In genomic region chr1:23210351-23210785, GRCh38 we compare ENCODE assay signal across 14 cellular contexts. TPM values are rescaled to one million over a fixed set of nuclear protein-coding genes. Genes with fewer than 3 reads are reported as not detected.
A peak's percentile ranks its signal among the peaks of the same experiment; 100 is the strongest.
DNase-seq lines count a peak whose midpoint lies in the region; ATAC-seq and TF ChIP-seq lines count a peak whose summit lies in the region.
"Had no signal": no experiment of that assay in that cellular context is flagged by ENCODE, and none has a peak within 500 bp of the region (broad histone marks: within the 10 kb centered on the region; RNA-seq: fewer than 3 reads in every experiment).

No MANE protein-coding gene starts in this region.

- BruUV-seq in PC-3 (replicated peaks; lab: Mats Ljungman, UMichigan): no TSS peak

- H3K4me3 ChIP-seq in GM23248: no peak overlapping the region
- H3K4me3 ChIP-seq in PC-3 (ENCODE audit: low read length): no peak overlapping the region
- H3K4me3 ChIP-seq in epithelial cell of proximal tubule (ENCODE audit: low read depth, low read length): no peak overlapping the region

- H3K9me2 ChIP-seq in GM23248 (ENCODE audit: insufficient read depth) (no peaks in the 10 kb centered on the region), PC-3 (replicated peaks; ENCODE audit: low read length) (no peaks in the 10 kb centered on the region)

- H3K9ac ChIP-seq in GM23248 (no peak overlapping the region), PC-3 (ENCODE audit: low read length) (no peak overlapping the region)

- no peaks in the 10 kb centered on the region for H3K4me1 Mint-ChIP-seq in activated T-helper 2 cell treated with anti-CD3 and anti-CD28 coated beads, Interferon-gamma antibody, Interleukin-2, Interleukin-4, amounts not matched to agents 10 μg/mL and 5 μg/mL and 100 μg/mL, durations not matched to agents 14 hours and 24 hours and 36 hours (ENCODE audit: low read depth)
- H3K4me1 Mint-ChIP-seq in activated CD4-positive, alpha-beta T cell treated with anti-CD3 and anti-CD28 coated beads, Interleukin-2, amount 10 ng/mL, durations not matched to agents 7 days and 5 days: no peaks in the 10 kb centered on the region
- H3K4me1 Mint-ChIP-seq: IgD-negative memory B cell had no signal

- no peaks in the 10 kb centered on the region for H3K4me1 ChIP-seq in GM23248 (ENCODE audit: insufficient read depth)
- peaks cover 23% of the 10 kb centered on the region for H3K4me1 ChIP-seq in PC-3 (ENCODE audit: insufficient read depth, low read length)

- H3K27me3 ChIP-seq in GM23248 (replicated peaks; ENCODE audit: insufficient read depth) (peaks cover 21% of the 10 kb centered on the region; the same call in 1 of the 2 replicates), PC-3 (ENCODE audit: low read length) (no peaks in the 10 kb centered on the region)

- H3F3A ChIP-seq in GM23248 (ENCODE audit: insufficient read depth): no peaks in the 10 kb centered on the region
- no peaks in the 10 kb centered on the region for H3F3A ChIP-seq in PC-3 (ENCODE audit: low read length, unreplicated experiment)

- TF ChIP-seq CTCF in PC-3 (conservative IDR thresholded peaks at IDR 0.05; ENCODE audit: low read depth, low read length) (peak; percentile 58; the same call in 1 of the 2 replicates), epithelial cell of proximal tubule (conservative IDR thresholded peaks at IDR 0.05; ENCODE audit: low read depth, low read length) (peak; percentile 20)

- in situ Hi-C loops in Caki2 (cut with HindIII; ENCODE audit: low pct_unique_long_range_greater_than_20kb, low sequenced_read_pairs) (no loop called here), GM23248 (cut with MboI) (no loop called here)

- H3K36me3 Mint-ChIP-seq in activated T-helper 2 cell treated with anti-CD3 and anti-CD28 coated beads, Interferon-gamma antibody, Interleukin-2, Interleukin-4, amounts not matched to agents 10 μg/mL and 5 μg/mL and 100 μg/mL, durations not matched to agents 14 hours and 24 hours and 36 hours (ENCODE audit: low read depth): no peaks in the 10 kb centered on the region
- no peaks in the 10 kb centered on the region for H3K36me3 Mint-ChIP-seq in activated CD4-positive, alpha-beta T cell treated with anti-CD3 and anti-CD28 coated beads, Interleukin-2, amount 10 ng/mL, durations not matched to agents 7 days and 5 days (ENCODE audit: low read depth)
- H3K36me3 Mint-ChIP-seq: CD4-positive, alpha-beta memory T cell; IgD-negative memory B cell had no signal

- H3K36me3 ChIP-seq in GM23248 (ENCODE audit: low read depth): no peaks in the 10 kb centered on the region
- no peaks in the 10 kb centered on the region for H3K36me3 ChIP-seq in PC-3 (ENCODE audit: low read depth, low read length)

- intact Hi-C loops in PC-3 (cut with micrococcal nuclease): no loop called here
- intact Hi-C loops in activated T-helper 2 cell treated with anti-CD3 and anti-CD28 coated beads, Interferon-gamma antibody, Interleukin-2, Interleukin-4, amounts not matched to agents 10 μg/mL and 5 μg/mL and 100 μg/mL, durations not matched to agents 14 hours and 24 hours and 36 hours (cut with micrococcal nuclease): no loop called here

- 31 to 32% methylated on average over 6 of the region's 6 CpGs for WGBS in GM23248 (ENCODE audit: low coverage in 1 of 2, low lambda C conversion rate in 2 of 2, missing lambda C conversion rate in 2 of 2), 2 experiments

- H3K9me3 ChIP-seq in GM23248 (ENCODE audit: low read depth) (no peaks in the 10 kb centered on the region), PC-3 (ENCODE audit: low read length) (no peaks in the 10 kb centered on the region)

- H3K4me2 ChIP-seq in GM23248 (ENCODE audit: unreplicated experiment) (no peak overlapping the region), PC-3 (ENCODE audit: low read length) (no peak overlapping the region)

- H3K27ac Mint-ChIP-seq in activated T-helper 2 cell treated with anti-CD3 and anti-CD28 coated beads, Interferon-gamma antibody, Interleukin-2, Interleukin-4, amounts not matched to agents 10 μg/mL and 5 μg/mL and 100 μg/mL, durations not matched to agents 14 hours and 24 hours and 36 hours: no peak overlapping the region
- no peak overlapping the region for H3K27ac Mint-ChIP-seq in activated CD4-positive, alpha-beta T cell treated with anti-CD3 and anti-CD28 coated beads, Interleukin-2, amount 10 ng/mL, durations not matched to agents 7 days and 5 days
- H3K27ac Mint-ChIP-seq: activated naive CD8-positive, alpha-beta T cell treated with anti-CD3 and anti-CD28 coated beads, Interleukin-2, amount 50 U/mL, for 24 hours; IgD-negative memory B cell had no signal

- CTCF ChIA-PET in PC-3 (lab: Charles Lee): no interaction called here
- CTCF ChIA-PET in activated CD4-positive, alpha-beta T cell treated with anti-CD3 and anti-CD28 coated beads, Interleukin-2, amount 10 ng/mL, durations not matched to agents 7 days and 5 days (lab: Charles Lee): interaction anchor here (1.9 kb wide), 1 partner anchor 26 kb away, joined by 4 read pairs; no protein-coding TSS in a partner anchor

- peak; percentile 66 for ATAC-seq in PC-3
- no peak for ATAC-seq in GM18858 (IDR thresholded peaks at IDR 0.05; ENCODE audit: unreplicated experiment)
- ATAC-seq: activated naive CD8-positive, alpha-beta T cell treated with anti-CD3 and anti-CD28 coated beads, Interleukin-2, amount 50 U/mL, for 24 hours had no signal

- POLR2A ChIA-PET in PC-3 (lab: Charles Lee; ENCODE audit: unreplicated experiment): no interaction called here
- POLR2A ChIA-PET in activated CD4-positive, alpha-beta T cell treated with anti-CD3 and anti-CD28 coated beads, Interleukin-2, amount 10 ng/mL, durations not matched to agents 7 days and 5 days (lab: Charles Lee): no interaction called here

- H3K4me3 Mint-ChIP-seq in activated T-helper 2 cell treated with anti-CD3 and anti-CD28 coated beads, Interferon-gamma antibody, Interleukin-2, Interleukin-4, amounts not matched to agents 10 μg/mL and 5 μg/mL and 100 μg/mL, durations not matched to agents 14 hours and 24 hours and 36 hours (ENCODE audit: low read depth): no peak overlapping the region
- H3K4me3 Mint-ChIP-seq in activated CD4-positive, alpha-beta T cell treated with anti-CD3 and anti-CD28 coated beads, Interleukin-2, amount 10 ng/mL, durations not matched to agents 7 days and 5 days: no peak overlapping the region
- H3K4me3 Mint-ChIP-seq: activated naive CD8-positive, alpha-beta T cell treated with anti-CD3 and anti-CD28 coated beads, Interleukin-2, amount 50 U/mL, for 24 hours; CD4-positive, alpha-beta memory T cell had no signal

- H2AFZ ChIP-seq in GM23248: no peak overlapping the region
- H2AFZ ChIP-seq in PC-3 (ENCODE audit: low read length): no peak overlapping the region

- peaks cover 22% of the 10 kb centered on the region for H3K27me3 Mint-ChIP-seq in activated T-helper 2 cell treated with anti-CD3 and anti-CD28 coated beads, Interferon-gamma antibody, Interleukin-2, Interleukin-4, amounts not matched to agents 10 μg/mL and 5 μg/mL and 100 μg/mL, durations not matched to agents 14 hours and 24 hours and 36 hours (ENCODE audit: low read depth)
- H3K27me3 Mint-ChIP-seq in activated CD4-positive, alpha-beta T cell treated with anti-CD3 and anti-CD28 coated beads, Interleukin-2, amount 10 ng/mL, durations not matched to agents 7 days and 5 days: peaks cover 30% of the 10 kb centered on the region

- DNase-seq in Caki2 (ENCODE audit: low read depth): peak; percentile 59
- DNase-seq in GM23248: peak; percentile 30
- DNase-seq in PC-3: peak; percentile 52
- no peak for DNase-seq in epithelial cell of proximal tubule (ENCODE audit: low read depth)
- no peak for DNase-seq in activated T-helper 2 cell treated with anti-CD3 and anti-CD28 coated beads, Interferon-gamma antibody, Interleukin-2, Interleukin-4, amounts not matched to agents 10 μg/mL and 5 μg/mL and 100 μg/mL, durations not matched to agents 14 hours and 24 hours and 36 hours (ENCODE audit: low spot score)
- DNase-seq in activated CD4-positive, alpha-beta T cell treated with anti-CD3 and anti-CD28 coated beads, Interleukin-2, amount 10 ng/mL, durations not matched to agents 7 days and 5 days: no peak
- DNase-seq in NCI-H524 treated with DMSO at 0.1 percent for 48 hours (lab: John Stamatoyannopoulos, UW): no peak
- DNase-seq: activated CD4-positive, alpha-beta T cell treated with anti-CD3 and anti-CD28 coated beads, Interleukin-2, amount 50 U/mL, for 48 hours; activated naive CD8-positive, alpha-beta T cell treated with anti-CD3 and anti-CD28 coated beads, Interleukin-2, amount 50 U/mL, for 24 hours; CD4-positive, alpha-beta memory T cell; effector memory CD4-positive, alpha-beta T cell; NCI-H345 had no signal

- no peaks in the 10 kb centered on the region for H3K9me3 Mint-ChIP-seq in activated T-helper 2 cell treated with anti-CD3 and anti-CD28 coated beads, Interferon-gamma antibody, Interleukin-2, Interleukin-4, amounts not matched to agents 10 μg/mL and 5 μg/mL and 100 μg/mL, durations not matched to agents 14 hours and 24 hours and 36 hours
- no peaks in the 10 kb centered on the region for H3K9me3 Mint-ChIP-seq in activated CD4-positive, alpha-beta T cell treated with anti-CD3 and anti-CD28 coated beads, Interleukin-2, amount 10 ng/mL, durations not matched to agents 7 days and 5 days
- H3K9me3 Mint-ChIP-seq: activated naive CD8-positive, alpha-beta T cell treated with anti-CD3 and anti-CD28 coated beads, Interleukin-2, amount 50 U/mL, for 24 hours; CD4-positive, alpha-beta memory T cell; IgD-negative memory B cell had no signal

- H3K27ac ChIP-seq in GM23248 (no peak overlapping the region), PC-3 (ENCODE audit: low read length) (no peak overlapping the region)

- H3K79me2 ChIP-seq in GM23248 (ENCODE audit: insufficient read depth) (no peaks in the 10 kb centered on the region), PC-3 (ENCODE audit: low read length) (no peaks in the 10 kb centered on the region)

- H4K20me1 ChIP-seq in GM23248 (ENCODE audit: insufficient read depth) (no peaks in the 10 kb centered on the region), PC-3 (ENCODE audit: low read length) (no peaks in the 10 kb centered on the region)

RNA-seq across cellular contexts. Expression of gene HTR1D, which starts 6.9 kb away (rescaled TPM):
- total RNA-seq in Caki2 (2014; rRNA removed; shearing (Covaris generic); ENCODE audit: low replicate concordance): 0.52 and 1.5 TPM in 2 replicates
- total RNA-seq in GM23248 (2014; rRNA removed; shearing (Covaris generic)): not detected in 2 replicates
- polyA plus RNA-seq in GM23248 (2016; fragmentation: Nextera tagmentation; extraction: Ambion mirVana): not detected in 2 replicates
- total RNA-seq in PC-3 (2014; rRNA removed) (1.3 TPM in 2 replicates), epithelial cell of proximal tubule (0.58 TPM in 1 of 2 replicates, not detected in the other)
- total RNA-seq in activated T-helper 2 cell treated with anti-CD3 and anti-CD28 coated beads, Interferon-gamma antibody, Interleukin-2, Interleukin-4, amounts not matched to agents 10 μg/mL and 5 μg/mL and 100 μg/mL, durations not matched to agents 14 hours and 24 hours and 36 hours: not detected in 2 replicates
- total RNA-seq in activated CD4-positive, alpha-beta T cell treated with anti-CD3 and anti-CD28 coated beads, Interleukin-2, amount 10 ng/mL, durations not matched to agents 7 days and 5 days: not detected
- total RNA-seq: CD4-positive, alpha-beta memory T cell had no signal
- polyA plus RNA-seq: CD4-positive, alpha-beta memory T cell; IgD-negative memory B cell had no signal

RNA-seq across cellular contexts. Expression of gene LUZP1, which starts 41.7 kb away (rescaled TPM):
- 10.9 and 17.0 TPM in 2 replicates for total RNA-seq in Caki2 (2014; rRNA removed; shearing (Covaris generic); ENCODE audit: low replicate concordance)
- total RNA-seq in GM23248 (2014; rRNA removed; shearing (Covaris generic)): 28.1 and 35.0 TPM in 2 replicates
- 52.2 and 55.8 TPM in 2 replicates for polyA plus RNA-seq in GM23248 (2016; fragmentation: Nextera tagmentation; extraction: Ambion mirVana)
- total RNA-seq in PC-3 (2014; rRNA removed) (17.5 and 17.8 TPM in 2 replicates), epithelial cell of proximal tubule (17.6 and 21.7 TPM in 2 replicates)
- 19.7 and 21.6 TPM in 2 replicates for total RNA-seq in activated T-helper 2 cell treated with anti-CD3 and anti-CD28 coated beads, Interferon-gamma antibody, Interleukin-2, Interleukin-4, amounts not matched to agents 10 μg/mL and 5 μg/mL and 100 μg/mL, durations not matched to agents 14 hours and 24 hours and 36 hours
- 10 to 100 TPM; 16.9 to 17.5 TPM for total RNA-seq in activated CD4-positive, alpha-beta T cell treated with anti-CD3 and anti-CD28 coated beads, Interleukin-2, amount 10 ng/mL, durations not matched to agents 7 days and 5 days

Comparison
In these comparisons a context has a peak if more than half of its experiments do, and no peak if none do; other contexts are left out.
1. DNase-seq: peak in Caki2 (single experiment), GM23248 (single experiment) and PC-3 (single experiment); none in epithelial cell of proximal tubule (single experiment), activated T-helper 2 cell treated with anti-CD3 and anti-CD28 coated beads, Interferon-gamma antibody, Interleukin-2, Interleukin-4, amounts not matched to agents 10 μg/mL and 5 μg/mL and 100 μg/mL, durations not matched to agents 14 hours and 24 hours and 36 hours (single experiment), activated CD4-positive, alpha-beta T cell treated with anti-CD3 and anti-CD28 coated beads, Interleukin-2, amount 10 ng/mL, durations not matched to agents 7 days and 5 days (single experiment) and NCI-H524 treated with DMSO at 0.1 percent for 48 hours (single experiment).